24 cellular contexts compared by ENCODE assay signal in genomic region chr2:177192788-177193187, GRCh38. TPM values are rescaled to one million over a fixed set of nuclear protein-coding genes. Genes with fewer than 3 reads are reported as not detected.
DNase-seq lines count a peak whose midpoint lies in the region; ATAC-seq, FAIRE-seq and TF ChIP-seq lines count a peak whose summit lies in the region.
"Had no signal": no experiment of that assay in that cellular context is flagged by ENCODE, and none has a peak within 500 bp of the region (broad histone marks: within the 10 kb centered on the region; RNA-seq: fewer than 3 reads in every experiment).

No MANE protein-coding gene starts in this region.

- peaks cover 0 to 2% (median 0%) of the 10 kb centered on the region in 5 donors for H3K36me3 Mint-ChIP-seq in naive thymus-derived CD4-positive, alpha-beta T cell
- H3K36me3 Mint-ChIP-seq in immature natural killer cell, result no peaks in the 10 kb centered on the region

- H3K4me3 Mint-ChIP-seq in naive thymus-derived CD4-positive, alpha-beta T cell, result no peak overlapping the region
- no peak overlapping the region for H3K4me3 Mint-ChIP-seq in immature natural killer cell
- H3K4me3 Mint-ChIP-seq: HFFc6 had no signal

- H3K27me3 Mint-ChIP-seq in naive thymus-derived CD4-positive, alpha-beta T cell, result no peaks in the 10 kb centered on the region
- H3K27me3 Mint-ChIP-seq in immature natural killer cell (ENCODE audit: low read depth in 3 of 3), result no peaks in the 10 kb centered on the region

- DNase-seq in GM12865 (ENCODE audit: low read depth) (peak; percentile 26), GM19239 (ENCODE audit: insufficient read length, low spot score) (no peak), NAMALWA (ENCODE audit: low spot score) (no peak), immature natural killer cell (no peak)
- DNase-seq in naive thymus-derived CD4-positive, alpha-beta T cell, result no peak
- DNase-seq: GOT3; HFFc6; IMR-90; MV-4-11; NCI-H1105 treated with DMSO at 0.1 percent for 48 hours; NCI-H146; NCI-H1930; NCI-H2107; NCI-H446; NCI-H524 treated with DMSO at 0.1 percent for 48 hours; NCI-H774; NK-92 treated with Interleukin-12 subunit alpha and Interleukin-12 subunit beta, amount 100 ng/mL, for 24 hours; PC-9 had no signal

- no peaks in the 10 kb centered on the region for H3K27me3 ChIP-seq in naive thymus-derived CD4-positive, alpha-beta T cell (ENCODE audit: control insufficient read depth in 2 of 2, insufficient read depth in 2 of 2, low read length in 2 of 2)
- H3K27me3 ChIP-seq: SJSA1 had no signal

- H3K36me3 ChIP-seq in naive thymus-derived CD4-positive, alpha-beta T cell (ENCODE audit: control insufficient read depth in 2 of 3, insufficient read depth in 3 of 3, low read length in 3 of 3), result no peaks in the 10 kb centered on the region
- H3K36me3 ChIP-seq: HAP-1, SJSA1 had no signal

- FAIRE-seq in GM19239 (lab: Jason Lieb, UNC) (peak; percentile 77), TTC549 (lab: Jason Lieb, UNC) (peak; percentile 32)
- FAIRE-seq: D721Med had no signal

- CTCF ChIA-PET in naive thymus-derived CD4-positive, alpha-beta T cell (lab: Charles Lee), result no interaction called here

- H3K4me1 Mint-ChIP-seq in naive thymus-derived CD4-positive, alpha-beta T cell, result peaks cover 0 to 5% (median 0%) of the 10 kb centered on the region in 7 donors
- H3K4me1 Mint-ChIP-seq in immature natural killer cell, result no peaks in the 10 kb centered on the region

- POLR2A ChIA-PET in naive thymus-derived CD4-positive, alpha-beta T cell (lab: Charles Lee), result no interaction called here

- TF ChIP-seq CTCF in GM12865 (IDR thresholded peaks at IDR 0.05; ENCODE audit: insufficient read depth, low read depth, low read length, missing control alignments), result no peak

- H3K9me3 Mint-ChIP-seq in naive thymus-derived CD4-positive, alpha-beta T cell, result no peaks in the 10 kb centered on the region
- H3K9me3 Mint-ChIP-seq in immature natural killer cell, result no peaks in the 10 kb centered on the region
- H3K9me3 Mint-ChIP-seq: HFFc6 had no signal

- ATAC-seq in HG03432 (IDR thresholded peaks at IDR 0.05; ENCODE audit: unreplicated experiment), result peak; percentile 36
- no peak for ATAC-seq in naive thymus-derived CD4-positive, alpha-beta T cell
- ATAC-seq: Right ventricle myocardium inferior had no signal

- H3K27ac Mint-ChIP-seq in naive thymus-derived CD4-positive, alpha-beta T cell, result no peak overlapping the region
- H3K27ac Mint-ChIP-seq in immature natural killer cell, result no peak overlapping the region
- H3K27ac Mint-ChIP-seq: HFFc6 had no signal

- no peaks in the 10 kb centered on the region for H3K9me3 ChIP-seq in naive thymus-derived CD4-positive, alpha-beta T cell (ENCODE audit: control insufficient read depth in 2 of 3, low read length in 3 of 3)
- H3K9me3 ChIP-seq: HAP-1, SJSA1 had no signal

- intact Hi-C loops in naive thymus-derived CD4-positive, alpha-beta T cell (cut with micrococcal nuclease), result no loop called here

- peak overlapping the region; percentile 39 for H3K4me3 ChIP-seq in GM12865 (ENCODE audit: low read depth, low read length)
- H3K4me3 ChIP-seq in naive thymus-derived CD4-positive, alpha-beta T cell (ENCODE audit: low read length), result no peak overlapping the region
- H3K4me3 ChIP-seq: HAP-1, PC-9, SJSA1 had no signal

- no peak overlapping the region for H3K27ac ChIP-seq in naive thymus-derived CD4-positive, alpha-beta T cell (ENCODE audit: low read depth, low read length)
- H3K27ac ChIP-seq: PC-9, SJSA1 had no signal

- H3K4me1 ChIP-seq in naive thymus-derived CD4-positive, alpha-beta T cell (ENCODE audit: control insufficient read depth in 2 of 2, insufficient read depth in 2 of 2, low read length in 2 of 2), result no peaks in the 10 kb centered on the region
- H3K4me1 ChIP-seq: HAP-1, SJSA1 had no signal

RNA-seq across cellular contexts. Expression of gene HNRNPA3, which starts 19.8 kb away (rescaled TPM):
- total RNA-seq in naive thymus-derived CD4-positive, alpha-beta T cell, result 100 to 1,000 TPM; 151 to 311 (median 184) TPM
- 10 to 100 TPM; 53.3 to 69.0 TPM for polyA plus RNA-seq in naive thymus-derived CD4-positive, alpha-beta T cell
- polyA plus RNA-seq in immature natural killer cell, result 10 to 100 TPM; 47.7 to 85.5 (median 49.7) TPM
